Comparison of ENCODE assay signal across 10 cellular contexts in the genomic region with DNA sequence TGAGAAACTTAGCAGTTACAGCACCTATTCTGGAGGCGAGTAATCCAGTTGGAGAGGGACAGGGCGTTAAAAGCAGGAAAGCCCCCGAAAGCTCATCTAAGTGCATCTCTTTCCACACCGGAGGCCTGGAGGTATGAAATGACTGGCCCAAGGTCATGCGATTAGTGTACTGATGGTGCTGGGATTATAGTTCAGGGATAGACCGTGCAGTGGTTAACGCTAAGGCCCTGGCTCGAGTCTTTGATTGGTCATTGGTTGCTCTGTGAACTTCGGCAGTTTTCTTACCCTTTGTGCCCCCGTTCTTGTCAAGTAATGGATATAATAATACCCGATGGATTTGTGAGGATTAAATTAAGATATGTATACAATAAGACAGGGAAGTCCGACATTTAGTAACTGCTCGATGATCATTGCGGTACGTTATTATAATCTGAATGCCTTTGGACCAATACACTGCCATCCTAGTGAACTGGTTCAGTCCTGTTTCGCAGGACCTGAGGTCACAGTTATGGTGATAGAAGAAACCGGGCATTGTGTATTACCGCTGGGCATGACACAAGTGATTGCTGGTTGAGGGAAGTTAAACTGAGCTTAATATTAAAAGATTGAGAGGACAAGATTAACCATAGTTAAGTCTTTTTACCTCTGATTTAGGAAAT. TPM values are rescaled to one million over a fixed set of nuclear protein-coding genes. Genes with fewer than 3 reads are reported as not detected.
DNase-seq lines count a peak whose midpoint lies in the region; ATAC-seq and TF ChIP-seq lines count a peak whose summit lies in the region.
"Had no signal": no experiment of that assay in that cellular context is flagged by ENCODE, and none has a peak within 500 bp of the region (broad histone marks: within the 10 kb centered on the region; RNA-seq: fewer than 3 reads in every experiment).

No MANE protein-coding gene starts in this region.

- TF ChIP-seq CTCF in BE2C (IDR thresholded peaks at IDR 0.05; ENCODE audit: low read depth, low read length), result no peak
- TF ChIP-seq CTCF in OCI-LY1 (IDR thresholded peaks at IDR 0.05; ENCODE audit: low read length), result no peak
- TF ChIP-seq CTCF in astrocyte of the spinal cord (IDR thresholded peaks at IDR 0.05; ENCODE audit: low read depth, low read length), result no peak

- in situ Hi-C loops in astrocyte of the spinal cord (cut with HindIII; ENCODE audit: low sequenced_read_pairs), result no loop called here

- H3K9ac ChIP-seq in OCI-LY1 (ENCODE audit: low read length), result peak overlapping the region; percentile 93

- H3K36me3 ChIP-seq in BE2C, result peaks cover 29% of the 10 kb centered on the region
- H3K36me3 ChIP-seq in OCI-LY1 (ENCODE audit: insufficient read depth, low read length), result peaks cover 43% of the 10 kb centered on the region

- DNase-seq in BE2C (peak; percentile 27), astrocyte of the spinal cord (ENCODE audit: low read depth, low spot score) (peak; percentile 25), kidney glomerular epithelial cell (lab: John Stamatoyannopoulos, UW) (peak; percentile 31), mesenteric fat pad (ENCODE audit: low spot score) (no peak)
- DNase-seq in stimulated activated CD4-positive, alpha-beta T cell treated with anti-CD3 and anti-CD28 coated beads, Interleukin-4, amount 100 ng/mL, for 1 hour, result peak; percentile 20

- no peaks in the 10 kb centered on the region for H3F3A ChIP-seq in OCI-LY1 (ENCODE audit: insufficient read depth, low read length)

- peaks cover 54% of the 10 kb centered on the region for H3K79me2 ChIP-seq in OCI-LY1 (ENCODE audit: insufficient read depth, low read length)

- H3K27me3 ChIP-seq in BE2C, result no peaks in the 10 kb centered on the region
- no peaks in the 10 kb centered on the region for H3K27me3 ChIP-seq in OCI-LY1 (ENCODE audit: insufficient read depth, low read length)

- peak overlapping the region; percentile 56 for H3K27ac ChIP-seq in OCI-LY1 (ENCODE audit: low read depth, low read length, poor library complexity, severe bottlenecking)

- no peak overlapping the region for H2AFZ ChIP-seq in OCI-LY1 (ENCODE audit: low read length)

- H3K4me3 ChIP-seq in BE2C (ENCODE audit: low read depth, low read length), result peak overlapping the region; percentile 80
- peak overlapping the region; percentile 86 for H3K4me3 ChIP-seq in OCI-LY1 (ENCODE audit: low read depth, low read length, poor library complexity, severe bottlenecking)
- H3K4me3 ChIP-seq in astrocyte of the spinal cord (ENCODE audit: low read depth, low read length), result peak overlapping the region; percentile 92

- H3K4me2 ChIP-seq in OCI-LY1 (ENCODE audit: low read length), result peak overlapping the region; percentile 74

- no peaks in the 10 kb centered on the region for H3K9me2 ChIP-seq in OCI-LY1 (ENCODE audit: low read depth, low read length)

- ATAC-seq in GM18907 (IDR thresholded peaks at IDR 0.05; ENCODE audit: unreplicated experiment) (peak; percentile 10), HG03432 (IDR thresholded peaks at IDR 0.05; ENCODE audit: unreplicated experiment) (no peak)

- H3K4me1 ChIP-seq in BE2C, result no peaks in the 10 kb centered on the region; the same call in 1 of the 2 replicates
- H3K4me1 ChIP-seq in OCI-LY1 (ENCODE audit: insufficient read depth, low read length, severe bottlenecking), result peaks cover 29% of the 10 kb centered on the region

- no peaks in the 10 kb centered on the region for H4K20me1 ChIP-seq in OCI-LY1 (ENCODE audit: insufficient read depth, low read length)

- H3K9me3 ChIP-seq in BE2C (no peaks in the 10 kb centered on the region), OCI-LY1 (ENCODE audit: low read length) (no peaks in the 10 kb centered on the region)

RNA-seq across cellular contexts. Expression of a gene that starts 1.0 kb away (rescaled TPM):
- polyA plus RNA-seq in BE2C (2012; ENCODE audit: insufficient read depth, insufficient read length, low read depth), result 525 TPM
- 649 TPM for total RNA-seq in mesenteric fat pad

RNA-seq across cellular contexts. Expression of a gene that starts 18.9 kb away (rescaled TPM):
- not detected for polyA plus RNA-seq in BE2C (2012; ENCODE audit: insufficient read depth, insufficient read length, low read depth)
- not detected for total RNA-seq in mesenteric fat pad
- total RNA-seq: NCI-H460, subcutaneous adipose tissue had no signal

RNA-seq across cellular contexts. Expression of a gene that starts 32.9 kb away (rescaled TPM):
- polyA plus RNA-seq in BE2C (2012; ENCODE audit: insufficient read depth, insufficient read length, low read depth), result 21.4 TPM
- total RNA-seq in mesenteric fat pad, result 20.4 TPM
